In the genomic region with DNA sequence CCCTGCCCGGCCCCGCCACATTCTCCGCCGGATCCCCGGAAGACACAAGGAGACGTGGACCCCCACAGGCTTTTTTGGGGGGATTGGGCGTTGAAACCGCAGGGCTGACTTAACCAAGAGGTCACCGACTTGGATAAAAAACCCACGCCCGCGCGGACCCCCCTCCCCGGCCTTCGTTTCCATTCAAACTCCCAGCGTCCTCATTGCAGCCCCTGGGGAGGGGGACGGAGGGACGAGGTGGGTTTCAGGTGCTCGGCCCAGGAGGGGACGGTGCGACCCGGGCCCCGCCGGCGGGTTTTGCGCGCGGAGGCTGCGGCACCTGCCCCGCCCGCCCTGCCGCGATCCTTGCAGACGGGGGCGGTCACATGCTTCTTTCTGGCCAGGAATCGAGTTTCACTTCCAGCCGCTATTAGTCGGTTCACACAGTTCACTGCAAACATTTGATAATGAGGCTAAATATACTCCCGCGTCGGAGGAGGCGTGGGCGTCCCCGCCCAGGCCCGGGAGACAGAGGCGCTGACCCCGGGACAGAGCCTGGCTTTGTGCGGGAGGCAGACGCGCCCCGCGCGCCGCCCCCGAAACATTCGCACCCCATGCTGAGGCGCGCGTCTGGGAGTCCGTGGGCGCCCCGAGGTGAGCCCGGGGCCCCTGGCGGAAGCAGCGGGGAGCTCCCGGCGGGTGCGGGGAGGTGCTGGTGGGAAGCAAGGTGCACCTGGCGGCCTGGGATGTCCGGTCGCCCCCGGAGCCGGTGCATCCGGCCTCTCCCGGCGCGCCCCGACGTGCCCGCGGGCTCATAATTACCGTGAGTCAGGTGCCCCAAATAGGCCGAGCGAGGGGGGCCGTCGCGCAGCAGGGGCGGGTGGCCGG, we compare ENCODE assay signal across 1 cellular context.
TF ChIP-seq lines count a peak whose summit lies in the region.

No MANE protein-coding gene starts in this region.

TF ChIP-seq in GM12878, 131 proteins besides CTCF, POLR2A, EP300 and RAD21 (continued from another document):
- TF ChIP-seq, protein P1, sequence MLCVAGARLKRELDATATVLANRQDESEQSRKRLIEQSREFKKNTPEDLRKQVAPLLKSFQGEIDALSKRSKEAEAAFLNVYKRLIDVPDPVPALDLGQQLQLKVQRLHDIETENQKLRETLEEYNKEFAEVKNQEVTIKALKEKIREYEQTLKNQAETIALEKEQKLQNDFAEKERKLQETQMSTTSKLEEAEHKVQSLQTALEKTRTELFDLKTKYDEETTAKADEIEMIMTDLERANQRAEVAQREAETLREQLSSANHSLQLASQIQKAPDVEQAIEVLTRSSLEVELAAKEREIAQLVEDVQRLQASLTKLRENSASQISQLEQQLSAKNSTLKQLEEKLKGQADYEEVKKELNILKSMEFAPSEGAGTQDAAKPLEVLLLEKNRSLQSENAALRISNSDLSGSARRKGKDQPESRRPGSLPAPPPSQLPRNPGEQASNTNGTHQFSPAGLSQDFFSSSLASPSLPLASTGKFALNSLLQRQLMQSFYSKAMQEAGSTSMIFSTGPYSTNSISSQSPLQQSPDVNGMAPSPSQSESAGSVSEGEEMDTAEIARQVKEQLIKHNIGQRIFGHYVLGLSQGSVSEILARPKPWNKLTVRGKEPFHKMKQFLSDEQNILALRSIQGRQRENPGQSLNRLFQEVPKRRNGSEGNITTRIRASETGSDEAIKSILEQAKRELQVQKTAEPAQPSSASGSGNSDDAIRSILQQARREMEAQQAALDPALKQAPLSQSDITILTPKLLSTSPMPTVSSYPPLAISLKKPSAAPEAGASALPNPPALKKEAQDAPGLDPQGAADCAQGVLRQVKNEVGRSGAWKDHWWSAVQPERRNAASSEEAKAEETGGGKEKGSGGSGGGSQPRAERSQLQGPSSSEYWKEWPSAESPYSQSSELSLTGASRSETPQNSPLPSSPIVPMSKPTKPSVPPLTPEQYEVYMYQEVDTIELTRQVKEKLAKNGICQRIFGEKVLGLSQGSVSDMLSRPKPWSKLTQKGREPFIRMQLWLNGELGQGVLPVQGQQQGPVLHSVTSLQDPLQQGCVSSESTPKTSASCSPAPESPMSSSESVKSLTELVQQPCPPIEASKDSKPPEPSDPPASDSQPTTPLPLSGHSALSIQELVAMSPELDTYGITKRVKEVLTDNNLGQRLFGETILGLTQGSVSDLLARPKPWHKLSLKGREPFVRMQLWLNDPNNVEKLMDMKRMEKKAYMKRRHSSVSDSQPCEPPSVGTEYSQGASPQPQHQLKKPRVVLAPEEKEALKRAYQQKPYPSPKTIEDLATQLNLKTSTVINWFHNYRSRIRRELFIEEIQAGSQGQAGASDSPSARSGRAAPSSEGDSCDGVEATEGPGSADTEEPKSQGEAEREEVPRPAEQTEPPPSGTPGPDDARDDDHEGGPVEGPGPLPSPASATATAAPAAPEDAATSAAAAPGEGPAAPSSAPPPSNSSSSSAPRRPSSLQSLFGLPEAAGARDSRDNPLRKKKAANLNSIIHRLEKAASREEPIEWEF (IDR thresholded peaks at IDR 0.05; ENCODE audit: insufficient replicate concordance, low read depth, low read length) = peak; percentile 49
- TF ChIP-seq, protein P2, sequence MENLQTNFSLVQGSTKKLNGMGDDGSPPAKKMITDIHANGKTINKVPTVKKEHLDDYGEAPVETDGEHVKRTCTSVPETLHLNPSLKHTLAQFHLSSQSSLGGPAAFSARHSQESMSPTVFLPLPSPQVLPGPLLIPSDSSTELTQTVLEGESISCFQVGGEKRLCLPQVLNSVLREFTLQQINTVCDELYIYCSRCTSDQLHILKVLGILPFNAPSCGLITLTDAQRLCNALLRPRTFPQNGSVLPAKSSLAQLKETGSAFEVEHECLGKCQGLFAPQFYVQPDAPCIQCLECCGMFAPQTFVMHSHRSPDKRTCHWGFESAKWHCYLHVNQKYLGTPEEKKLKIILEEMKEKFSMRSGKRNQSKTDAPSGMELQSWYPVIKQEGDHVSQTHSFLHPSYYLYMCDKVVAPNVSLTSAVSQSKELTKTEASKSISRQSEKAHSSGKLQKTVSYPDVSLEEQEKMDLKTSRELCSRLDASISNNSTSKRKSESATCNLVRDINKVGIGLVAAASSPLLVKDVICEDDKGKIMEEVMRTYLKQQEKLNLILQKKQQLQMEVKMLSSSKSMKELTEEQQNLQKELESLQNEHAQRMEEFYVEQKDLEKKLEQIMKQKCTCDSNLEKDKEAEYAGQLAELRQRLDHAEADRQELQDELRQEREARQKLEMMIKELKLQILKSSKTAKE (IDR thresholded peaks at IDR 0.05; ENCODE audit: low read depth, poor library complexity, severe bottlenecking) = no peak
- TF ChIP-seq, protein P3, sequence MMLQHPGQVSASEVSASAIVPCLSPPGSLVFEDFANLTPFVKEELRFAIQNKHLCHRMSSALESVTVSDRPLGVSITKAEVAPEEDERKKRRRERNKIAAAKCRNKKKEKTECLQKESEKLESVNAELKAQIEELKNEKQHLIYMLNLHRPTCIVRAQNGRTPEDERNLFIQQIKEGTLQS (IDR thresholded peaks at IDR 0.05; ENCODE audit: borderline replicate concordance, extremely low read depth, low read depth, low read length) = no peak
- TF ChIP-seq BACH1 (IDR thresholded peaks at IDR 0.05; ENCODE audit: borderline replicate concordance) (no peak), SMAD5 (IDR thresholded peaks at IDR 0.05; ENCODE audit: low read depth) (no peak), RB1 (IDR thresholded peaks at IDR 0.05; ENCODE audit: borderline replicate concordance) (no peak), IKZF1 (conservative IDR thresholded peaks at IDR 0.05) (peak; percentile 99), CBX3 (IDR thresholded peaks at IDR 0.05; ENCODE audit: borderline replicate concordance, low read depth) (no peak)
- TF ChIP-seq, protein P4, sequence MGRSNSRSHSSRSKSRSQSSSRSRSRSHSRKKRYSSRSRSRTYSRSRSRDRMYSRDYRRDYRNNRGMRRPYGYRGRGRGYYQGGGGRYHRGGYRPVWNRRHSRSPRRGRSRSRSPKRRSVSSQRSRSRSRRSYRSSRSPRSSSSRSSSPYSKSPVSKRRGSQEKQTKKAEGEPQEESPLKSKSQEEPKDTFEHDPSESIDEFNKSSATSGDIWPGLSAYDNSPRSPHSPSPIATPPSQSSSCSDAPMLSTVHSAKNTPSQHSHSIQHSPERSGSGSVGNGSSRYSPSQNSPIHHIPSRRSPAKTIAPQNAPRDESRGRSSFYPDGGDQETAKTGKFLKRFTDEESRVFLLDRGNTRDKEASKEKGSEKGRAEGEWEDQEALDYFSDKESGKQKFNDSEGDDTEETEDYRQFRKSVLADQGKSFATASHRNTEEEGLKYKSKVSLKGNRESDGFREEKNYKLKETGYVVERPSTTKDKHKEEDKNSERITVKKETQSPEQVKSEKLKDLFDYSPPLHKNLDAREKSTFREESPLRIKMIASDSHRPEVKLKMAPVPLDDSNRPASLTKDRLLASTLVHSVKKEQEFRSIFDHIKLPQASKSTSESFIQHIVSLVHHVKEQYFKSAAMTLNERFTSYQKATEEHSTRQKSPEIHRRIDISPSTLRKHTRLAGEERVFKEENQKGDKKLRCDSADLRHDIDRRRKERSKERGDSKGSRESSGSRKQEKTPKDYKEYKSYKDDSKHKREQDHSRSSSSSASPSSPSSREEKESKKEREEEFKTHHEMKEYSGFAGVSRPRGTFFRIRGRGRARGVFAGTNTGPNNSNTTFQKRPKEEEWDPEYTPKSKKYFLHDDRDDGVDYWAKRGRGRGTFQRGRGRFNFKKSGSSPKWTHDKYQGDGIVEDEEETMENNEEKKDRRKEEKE (IDR thresholded peaks at IDR 0.05) = no peak
